ENCODE assay signal across 27 cellular contexts in genomic region chr4:134122903-134123302, GRCh38.
"Had no signal": no experiment of that assay in that cellular context is flagged by ENCODE, and none has a peak within 500 bp of the region (broad histone marks: within the 10 kb centered on the region; RNA-seq: fewer than 3 reads in every experiment).

No MANE protein-coding gene starts in this region.

- H3K36me3 ChIP-seq: stomach, suprapubic skin, thoracic aorta, thyroid gland, tibial artery, tibial nerve, transverse colon, upper lobe of left lung, upper lobe of right lung, uterus, vagina had no signal

- DNase-seq: stimulated activated CD4-positive, alpha-beta T cell treated with anti-CD3 and anti-CD28 coated beads, Interleukin-2, amount 100 ng/mL, for 48 hours; stimulated activated CD4-positive, alpha-beta T cell treated with anti-CD3 and anti-CD28 coated beads, Interleukin-4, amount 100 ng/mL, for 1 hour; stimulated activated CD4-positive, alpha-beta T cell treated with anti-CD3 and anti-CD28 coated beads, Interleukin-4, amount 100 ng/mL, for 24 hours; stimulated activated CD4-positive, alpha-beta T cell treated with anti-CD3 and anti-CD28 coated beads, Interleukin-4, amount 100 ng/mL, for 4 hours; stimulated activated CD8-positive, alpha-beta memory T cell treated with anti-CD3 and anti-CD28 coated beads, Interleukin-4, amount 100 ng/mL, for 48 hours; stimulated activated naive B cell treated with anti-CD40 and anti-IgM and Interleukin-4, amounts not matched to agents 10 μg/mL and 1 μg/mL and 100 μg/mL, for 72 hours; stimulated activated naive CD4-positive, alpha-beta T cell; stimulated activated naive CD4-positive, alpha-beta T cell treated with Interleukin-2 at 50 U/mL for 16 hours; stimulated activated naive CD8-positive, alpha-beta T cell treated with anti-CD3 and anti-CD28 coated beads, Interleukin-15, amount 100 ng/mL, for 72 hours; stimulated activated naive CD8-positive, alpha-beta T cell treated with anti-CD3 and anti-CD28 coated beads, Interleukin-15, Interleukin-2, amounts not matched to agents 100 U/mL and 50 U/mL, for 24 hours; stomach; substantia nigra; testis; thyroid gland; tibial artery; transverse colon; trophoblast cell; upper lobe of left lung; upper lobe of right lung; uterus had no signal

- H3K4me3 ChIP-seq: stomach, suprapubic skin, testis, thoracic aorta, thyroid gland, tibial artery, tibial nerve, transverse colon, upper lobe of left lung, upper lobe of right lung, uterus, vagina had no signal

- H3K27me3 ChIP-seq: stomach, suprapubic skin, testis, thyroid gland, tibial artery, tibial nerve, transverse colon, upper lobe of left lung, upper lobe of right lung, uterus, vagina had no signal

- H3K4me1 ChIP-seq: stomach, suprapubic skin, testis, thyroid gland, tibial artery, tibial nerve, transverse colon, upper lobe of left lung, upper lobe of right lung, uterus, vagina had no signal

- H3K9me3 ChIP-seq: suprapubic skin, testis, thoracic aorta, thyroid gland, tibial artery, tibial nerve, transverse colon, upper lobe of left lung, upper lobe of right lung, uterus, vagina had no signal

- FAIRE-seq: urothelium cell line had no signal

- ATAC-seq: stimulated activated effector memory CD8-positive, alpha-beta T cell treated with anti-CD3 and anti-CD28 coated beads, Interleukin-12 subunit alpha, Interleukin-12 subunit beta, amount 100 ng/mL, for 72 hours; stimulated activated memory B cell treated with anti-CD40 and anti-IgM and Interleukin-4, amounts not matched to agents 10 μg/mL and 1 μg/mL and 100 μg/mL, for 72 hours; stimulated activated naive B cell treated with anti-CD40 and anti-IgM and Interleukin-4, amounts not matched to agents 10 μg/mL and 1 μg/mL and 100 μg/mL, for 72 hours; stimulated activated naive CD8-positive, alpha-beta T cell treated with anti-CD3 and anti-CD28 coated beads, Interleukin-15, amount 100 ng/mL, for 72 hours; stimulated activated naive CD8-positive, alpha-beta T cell treated with anti-CD3 and anti-CD28 coated beads, Interleukin-15, Interleukin-2, amounts not matched to agents 100 U/mL and 50 U/mL, for 24 hours; upper lobe of right lung had no signal

- H3K27ac ChIP-seq: stomach, suprapubic skin, testis, thoracic aorta, thyroid gland, tibial artery, tibial nerve, transverse colon, upper lobe of left lung, upper lobe of right lung, uterus, vagina had no signal
